23 cellular contexts compared by ENCODE assay signal in genomic region chr2:191983591-191983990, GRCh38.
DNase-seq lines count a peak whose midpoint lies in the region; ATAC-seq, FAIRE-seq and TF ChIP-seq lines count a peak whose summit lies in the region.
"Had no signal": no experiment of that assay in that cellular context is flagged by ENCODE, and none has a peak within 500 bp of the region (broad histone marks: within the 10 kb centered on the region; RNA-seq: fewer than 3 reads in every experiment).

No MANE protein-coding gene starts in this region.

- TF ChIP-seq CTCF in endothelial cell (IDR thresholded peaks at IDR 0.05; ENCODE audit: unreplicated experiment) = no peak
- TF ChIP-seq CTCF in osteocyte (IDR thresholded peaks at IDR 0.05) = no peak

- no peaks in the 10 kb centered on the region for H3K27me3 Mint-ChIP-seq in endothelial cell (ENCODE audit: unreplicated experiment)
- no peaks in the 10 kb centered on the region for H3K27me3 Mint-ChIP-seq in osteocyte (ENCODE audit: unreplicated experiment)

- H3K27ac Mint-ChIP-seq in endothelial cell (ENCODE audit: unreplicated experiment) = peak overlapping the region; percentile 3
- peak overlapping the region; percentile 45 for H3K27ac Mint-ChIP-seq in osteocyte (ENCODE audit: unreplicated experiment)
- H3K27ac Mint-ChIP-seq: CD4-positive, CD25-positive, alpha-beta regulatory T cell had no signal

- H3K4me1 Mint-ChIP-seq in endothelial cell (ENCODE audit: unreplicated experiment) = peaks cover 22% of the 10 kb centered on the region
- H3K4me1 Mint-ChIP-seq in osteocyte (ENCODE audit: unreplicated experiment) = peaks cover 33% of the 10 kb centered on the region
- H3K4me1 Mint-ChIP-seq: CD4-positive, CD25-positive, alpha-beta regulatory T cell had no signal

- FAIRE-seq in H54 (lab: Jason Lieb, UNC) = no peak
- FAIRE-seq: D721Med, GM12878, HTR-8/SVneo had no signal

- no peak overlapping the region for H3K4me3 Mint-ChIP-seq in endothelial cell (ENCODE audit: unreplicated experiment)
- H3K4me3 Mint-ChIP-seq in osteocyte (ENCODE audit: unreplicated experiment) = no peak overlapping the region
- H3K4me3 Mint-ChIP-seq: CD4-positive, CD25-positive, alpha-beta regulatory T cell had no signal

- H3K9me3 Mint-ChIP-seq in endothelial cell (ENCODE audit: unreplicated experiment) (no peaks in the 10 kb centered on the region), osteocyte (ENCODE audit: unreplicated experiment) (no peaks in the 10 kb centered on the region)
- H3K9me3 Mint-ChIP-seq: CD4-positive, CD25-positive, alpha-beta regulatory T cell had no signal

- H3K36me3 Mint-ChIP-seq in endothelial cell (ENCODE audit: low read depth, unreplicated experiment) = no peaks in the 10 kb centered on the region
- H3K36me3 Mint-ChIP-seq in osteocyte (ENCODE audit: unreplicated experiment) = peaks cover 2% of the 10 kb centered on the region
- H3K36me3 Mint-ChIP-seq: CD4-positive, CD25-positive, alpha-beta regulatory T cell had no signal

- DNase-seq in NCI-H510A treated with DMSO at 0.1 percent for 48 hours (lab: John Stamatoyannopoulos, UW) (peak; percentile 39), NCI-H510A (lab: John Stamatoyannopoulos, UW) (no peak), ELR (ENCODE audit: low read depth) (peak; percentile 23), endothelial cell (ENCODE audit: low spot score) (no peak), osteocyte (ENCODE audit: extremely low spot score, unreplicated experiment) (no peak), H54 (ENCODE audit: insufficient read length, low spot score) (no peak), nucleus accumbens (lab: John Stamatoyannopoulos, UW) (no peak)
- DNase-seq: 8988T; CD4-positive, CD25-positive, alpha-beta regulatory T cell; GDM1; H7; KBM-7; MV-4-11; NCI-H1105; NCI-H1694; NCI-H2227 treated with DMSO at 0.1 percent for 48 hours; NCI-H774; Peyer's patch; SIG-M5 had no signal

- ATAC-seq in GM19351 (IDR thresholded peaks at IDR 0.05; ENCODE audit: unreplicated experiment) = no peak
- ATAC-seq: GM12878 had no signal

- no peak for TF ChIP-seq POLR2A in H54 (IDR thresholded peaks at IDR 0.05; ENCODE audit: low read depth, low read length)

Comparison
In these comparisons a context has a peak if more than half of its experiments do, and no peak if none do; other contexts are left out.
1. DNase-seq: peak in NCI-H510A treated with DMSO at 0.1 percent for 48 hours (single experiment) and ELR (single experiment); none in NCI-H510A (single experiment), endothelial cell (single experiment), osteocyte (single experiment), H54 (single experiment) and nucleus accumbens (0 of 56).